In genomic region chr1:12097321-12097720, GRCh38 we compare ENCODE assay signal across 17 cellular contexts. TPM values are rescaled to one million over a fixed set of nuclear protein-coding genes. Genes with fewer than 3 reads are reported as not detected.
"Had no signal": no experiment of that assay in that cellular context is flagged by ENCODE, and none has a peak within 500 bp of the region (broad histone marks: within the 10 kb centered on the region; RNA-seq: fewer than 3 reads in every experiment).

No MANE protein-coding gene starts in this region.

- H3K27me3 ChIP-seq: sigmoid colon, upper lobe of right lung had no signal

- H3K9me3 ChIP-seq: sigmoid colon, upper lobe of right lung had no signal

- H3K4me3 ChIP-seq: psoas muscle, sigmoid colon, upper lobe of right lung had no signal

- H3K27ac ChIP-seq: psoas muscle, sigmoid colon, upper lobe of right lung had no signal

- H3K27ac Mint-ChIP-seq: activated CD8-positive, alpha-beta memory T cell treated with anti-CD3 and anti-CD28 coated beads, Interleukin-2, amount 10 ng/mL, durations not matched to agents 7 days and 5 days; activated naive CD4-positive, alpha-beta T cell treated with anti-CD3 and anti-CD28 coated beads, Interleukin-2, amount 50 U/mL, for 72 hours; stimulated activated naive CD8-positive, alpha-beta T cell treated with anti-CD3 and anti-CD28 coated beads, Interleukin-15, Interleukin-2, amounts not matched to agents 100 ng/mL and 50 ng/mL, for 24 hours had no signal

- DNase-seq: activated CD4-positive, alpha-beta T cell treated with anti-CD3 and anti-CD28 coated beads, Interleukin-2, amount 50 U/mL, for 1 hour; activated CD8-positive, alpha-beta memory T cell treated with anti-CD3 and anti-CD28 coated beads, Interleukin-2, amount 10 ng/mL, durations not matched to agents 7 days and 5 days; activated effector memory CD4-positive, alpha-beta T cell treated with anti-CD3 and anti-CD28 coated beads, Interleukin-2, amount 50 U/mL, for 16 hours; activated T-cell treated with anti-CD3 and anti-CD28 coated beads, Interleukin-2, amount 50 U/mL, for 4 hours; cortex of kidney; effector memory CD4-positive, alpha-beta T cell; foreskin fibroblast; head of caudate nucleus; occipital lobe; psoas muscle; sigmoid colon; stimulated activated CD4-positive, alpha-beta T cell treated with anti-CD3 and anti-CD28 coated beads, Interleukin-4, amount 100 ng/mL, for 1 hour; upper lobe of right lung had no signal

- H3K4me1 ChIP-seq: psoas muscle, sigmoid colon, upper lobe of right lung had no signal

- H3K4me3 Mint-ChIP-seq: activated CD8-positive, alpha-beta memory T cell treated with anti-CD3 and anti-CD28 coated beads, Interleukin-2, amount 10 ng/mL, durations not matched to agents 7 days and 5 days; activated T-cell treated with anti-CD3 and anti-CD28 coated beads, Interleukin-2, amount 50 U/mL, for 4 hours; natural killer cell treated with Interleukin-12 subunit alpha and Interleukin-12 subunit beta and Interleukin-15 and Interleukin-18, amount 100 ng/mL, for 72 hours; stimulated activated naive CD8-positive, alpha-beta T cell treated with anti-CD3 and anti-CD28 coated beads, Interleukin-15, Interleukin-2, amounts not matched to agents 100 ng/mL and 50 ng/mL, for 24 hours had no signal

- H3K36me3 ChIP-seq: sigmoid colon, upper lobe of right lung had no signal

- H3K27me3 Mint-ChIP-seq: activated CD8-positive, alpha-beta memory T cell treated with anti-CD3 and anti-CD28 coated beads, Interleukin-2, amount 10 ng/mL, durations not matched to agents 7 days and 5 days; natural killer cell treated with Interleukin-12 subunit alpha and Interleukin-12 subunit beta and Interleukin-15 and Interleukin-18, amount 100 ng/mL, for 72 hours; stimulated activated naive CD8-positive, alpha-beta T cell treated with anti-CD3 and anti-CD28 coated beads, Interleukin-15, Interleukin-2, amounts not matched to agents 100 ng/mL and 50 ng/mL, for 24 hours had no signal

RNA-seq across cellular contexts. Expression of gene TNFRSF8, which starts 34.2 kb away (rescaled TPM):
- total RNA-seq: occipital lobe, temporal lobe had no signal
